Comparison of ENCODE assay signal across 22 cellular contexts in genomic region chr7:44911911-44912310, GRCh38. TPM values are rescaled to one million over a fixed set of nuclear protein-coding genes. Genes with fewer than 3 reads are reported as not detected.
DNase-seq lines count a peak whose midpoint lies in the region; ATAC-seq lines count a peak whose summit lies in the region.
"Had no signal": no experiment of that assay in that cellular context is flagged by ENCODE, and none has a peak within 500 bp of the region (broad histone marks: within the 10 kb centered on the region; RNA-seq: fewer than 3 reads in every experiment).

No MANE protein-coding gene starts in this region.

- ATAC-seq in T-helper 17 cell (no peak), left ventricle myocardium superior (no peak), HG03025 (IDR thresholded peaks at IDR 0.05; ENCODE audit: low FRiP score, unreplicated experiment) (no peak)
- ATAC-seq: effector memory CD8-positive, alpha-beta T cell; foreskin keratinocyte had no signal

- DNase-seq in T-helper 17 cell, result no peak
- peak; percentile 37 for DNase-seq in left ventricle myocardium superior
- DNase-seq in posterior vena cava (ENCODE audit: low spot score), result peak; percentile 78
- no peak for DNase-seq in T-helper 2 cell treated with Interferon-gamma antibody and Interleukin-4, amounts not matched to agents 5 μg/mL and 100 μg/mL, for 36 hours (ENCODE audit: low spot score)
- no peak for DNase-seq in HT-29 (ENCODE audit: low spot score)
- DNase-seq: activated naive CD8-positive, alpha-beta T cell treated with anti-CD3 and anti-CD28 coated beads, Interleukin-2, amount 10 ng/mL, durations not matched to agents 7 days and 5 days; CD4-positive, CD25-positive, alpha-beta regulatory T cell; colonic mucosa; effector memory CD8-positive, alpha-beta T cell; EL; foreskin keratinocyte; NCI-H2081; NCI-H226; nephron progenitor cell; RPMI8226; T1000 had no signal

- peaks cover 0 to 4% (median 0%) of the 10 kb centered on the region in 11 experiments; a peak in 1 of 22 replicates for H3K9me3 ChIP-seq in BLaER1 treated with 17β-estradiol and CSF1 and Interleukin-3, amounts not matched to agents 10 nM and 100 nM (replicated peaks in 1 of 11)
- no peaks in the 10 kb centered on the region for H3K9me3 ChIP-seq in T-helper 17 cell (ENCODE audit: control insufficient read depth, low read length, poor library complexity, severe bottlenecking)
- H3K9me3 ChIP-seq: colonic mucosa, heart right ventricle, suprapubic skin had no signal

- no peaks in the 10 kb centered on the region for H3K9me3 Mint-ChIP-seq in T-helper 2 cell treated with Interferon-gamma antibody and Interleukin-4, amounts not matched to agents 5 μg/mL and 100 μg/mL, for 36 hours
- H3K9me3 Mint-ChIP-seq: activated naive CD8-positive, alpha-beta T cell treated with anti-CD3 and anti-CD28 coated beads, Interleukin-2, amount 10 ng/mL, durations not matched to agents 7 days and 5 days; activated T-helper 2 cell treated with anti-CD3 and anti-CD28 coated beads, Interferon-gamma antibody, Interleukin-2, Interleukin-4, amounts not matched to agents 10 μg/mL and 5 μg/mL and 100 μg/mL, durations not matched to agents 14 hours and 24 hours and 36 hours; CD4-positive, CD25-positive, alpha-beta regulatory T cell; effector memory CD8-positive, alpha-beta T cell; nephron progenitor cell had no signal

- intact Hi-C loops in left ventricle myocardium superior (cut with micrococcal nuclease) (no loop called here), posterior vena cava (cut with DNase I) (no loop called here)

- peak overlapping the region; percentile 93 for H3K27ac Mint-ChIP-seq in T-helper 17 cell
- no peak overlapping the region for H3K27ac Mint-ChIP-seq in T-helper 2 cell treated with Interferon-gamma antibody and Interleukin-4, amounts not matched to agents 5 μg/mL and 100 μg/mL, for 36 hours
- H3K27ac Mint-ChIP-seq: CD4-positive, CD25-positive, alpha-beta regulatory T cell; nephron progenitor cell had no signal

- no peaks in the 10 kb centered on the region for H3K27me3 ChIP-seq in BLaER1 treated with 17β-estradiol and CSF1 and Interleukin-3, amounts not matched to agents 10 nM and 100 nM
- H3K27me3 ChIP-seq: colonic mucosa, foreskin keratinocyte, heart right ventricle, suprapubic skin had no signal

- no peak overlapping the region for H3K4me3 ChIP-seq in BLaER1 treated with 17β-estradiol and CSF1 and Interleukin-3, amounts not matched to agents 10 nM and 100 nM
- H3K4me3 ChIP-seq: colonic mucosa, heart right ventricle, suprapubic skin had no signal

- peak overlapping the region in 3 of 11 experiments; percentile 29 to 50 (median 32); a peak in 5 of 22 replicates for H3K27ac ChIP-seq in BLaER1 treated with 17β-estradiol and CSF1 and Interleukin-3, amounts not matched to agents 10 nM and 100 nM
- H3K27ac ChIP-seq: colonic mucosa, foreskin keratinocyte, heart right ventricle, parathyroid adenoma, suprapubic skin had no signal

- H3K36me3 ChIP-seq in BLaER1 treated with 17β-estradiol and CSF1 and Interleukin-3, amounts not matched to agents 10 nM and 100 nM, result no peaks in the 10 kb centered on the region
- H3K36me3 ChIP-seq: colonic mucosa, heart right ventricle, suprapubic skin had no signal

- H4K20me1 ChIP-seq in BLaER1 treated with 17β-estradiol and CSF1 and Interleukin-3, amounts not matched to agents 10 nM and 100 nM, result no peaks in the 10 kb centered on the region

- peak overlapping the region; percentile 16 to 63 (median 53); a peak in 16 of 22 replicates for H3K4me2 ChIP-seq in BLaER1 treated with 17β-estradiol and CSF1 and Interleukin-3, amounts not matched to agents 10 nM and 100 nM

- no peak overlapping the region for H3K4me3 Mint-ChIP-seq in T-helper 17 cell
- no peak overlapping the region for H3K4me3 Mint-ChIP-seq in T-helper 2 cell treated with Interferon-gamma antibody and Interleukin-4, amounts not matched to agents 5 μg/mL and 100 μg/mL, for 36 hours
- H3K4me3 Mint-ChIP-seq: activated naive CD8-positive, alpha-beta T cell treated with anti-CD3 and anti-CD28 coated beads, Interleukin-2, amount 10 ng/mL, durations not matched to agents 7 days and 5 days; CD4-positive, CD25-positive, alpha-beta regulatory T cell; effector memory CD8-positive, alpha-beta T cell; nephron progenitor cell had no signal

- peaks cover 2% of the 10 kb centered on the region for H3K36me3 Mint-ChIP-seq in T-helper 17 cell (ENCODE audit: low read depth)
- no peaks in the 10 kb centered on the region for H3K36me3 Mint-ChIP-seq in T-helper 2 cell treated with Interferon-gamma antibody and Interleukin-4, amounts not matched to agents 5 μg/mL and 100 μg/mL, for 36 hours (ENCODE audit: low read depth)
- H3K36me3 Mint-ChIP-seq: CD4-positive, CD25-positive, alpha-beta regulatory T cell had no signal

- peaks cover 5% of the 10 kb centered on the region for H3K27me3 Mint-ChIP-seq in T-helper 17 cell
- no peaks in the 10 kb centered on the region for H3K27me3 Mint-ChIP-seq in T-helper 2 cell treated with Interferon-gamma antibody and Interleukin-4, amounts not matched to agents 5 μg/mL and 100 μg/mL, for 36 hours (ENCODE audit: low read depth)
- H3K27me3 Mint-ChIP-seq: activated naive CD8-positive, alpha-beta T cell treated with anti-CD3 and anti-CD28 coated beads, Interleukin-2, amount 10 ng/mL, durations not matched to agents 7 days and 5 days had no signal

- H3K9ac ChIP-seq in BLaER1 treated with 17β-estradiol and CSF1 and Interleukin-3, amounts not matched to agents 10 nM and 100 nM, result peak overlapping the region in 2 of 11 experiments; percentile 2 to 37; a peak in 2 of 22 replicates
- H3K9ac ChIP-seq: parathyroid adenoma had no signal

- H3K4me1 ChIP-seq in BLaER1 treated with 17β-estradiol and CSF1 and Interleukin-3, amounts not matched to agents 10 nM and 100 nM, result peaks cover 10 to 27% (median 15%) of the 10 kb centered on the region in 10 experiments
- H3K4me1 ChIP-seq: colonic mucosa, foreskin keratinocyte, heart right ventricle, parathyroid adenoma had no signal

- H3K4me1 Mint-ChIP-seq in T-helper 17 cell, result peaks cover 7% of the 10 kb centered on the region
- H3K4me1 Mint-ChIP-seq in T-helper 2 cell treated with Interferon-gamma antibody and Interleukin-4, amounts not matched to agents 5 μg/mL and 100 μg/mL, for 36 hours (ENCODE audit: low read depth), result peaks cover 15% of the 10 kb centered on the region

RNA-seq across cellular contexts. Expression of gene PURB, which starts 26.6 kb away (rescaled TPM):
- total RNA-seq in T-helper 17 cell (10 to 100 TPM; 21.4 to 27.6 TPM), left ventricle myocardium superior (15.7 TPM), posterior vena cava (10 to 100 TPM; 27.7 to 42.5 TPM)
- total RNA-seq in HT-29 (2014; rRNA removed; shearing (Covaris generic)), result 11.6 and 13.2 TPM in 2 replicates

Comparison
In these comparisons a context has a peak if more than half of its experiments do, and no peak if none do; other contexts are left out.
1. DNase-seq: peak in left ventricle myocardium superior (single experiment) and posterior vena cava (single experiment); none in T-helper 17 cell (0 of 3), T-helper 2 cell treated with Interferon-gamma antibody and Interleukin-4, amounts not matched to agents 5 μg/mL and 100 μg/mL, for 36 hours (single experiment) and HT-29 (single experiment).